Comparison of ENCODE assay signal across 29 cellular contexts in the genomic region with DNA sequence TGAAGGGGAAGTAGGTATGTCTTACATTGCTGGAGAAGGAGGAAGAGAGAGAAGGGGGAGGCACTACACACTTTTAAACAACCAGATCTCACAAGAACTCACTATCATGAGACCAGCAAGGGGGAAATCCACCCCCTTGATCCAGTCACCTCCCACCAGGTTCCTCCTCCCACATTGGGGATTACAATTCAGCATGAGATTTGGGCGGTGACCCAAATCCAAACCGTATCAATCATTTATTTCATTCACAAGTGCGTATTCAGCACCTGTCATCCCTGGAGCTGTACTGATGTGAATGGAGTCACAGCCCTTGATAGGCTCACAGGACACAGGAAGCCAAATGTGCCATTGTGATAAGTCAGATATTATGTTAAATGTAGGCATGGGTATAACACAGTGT.
"Had no signal": no experiment of that assay in that cellular context is flagged by ENCODE, and none has a peak within 500 bp of the region (broad histone marks: within the 10 kb centered on the region; RNA-seq: fewer than 3 reads in every experiment).

No MANE protein-coding gene starts in this region.

- H3K27me3 ChIP-seq: gastrocnemius medialis, hepatocyte, ovary, right atrium auricular region, thyroid gland had no signal

- H3K9me3 ChIP-seq: gastrocnemius medialis, ovary, right atrium auricular region, thyroid gland had no signal

- DNase-seq: cerebellar nuclear complex; dorsolateral prefrontal cortex; effector CD4-positive, alpha-beta T cell; foreskin fibroblast; gastrocnemius medialis; head of caudate nucleus; left colon; left ventricle myocardium superior; lower lobe of right lung; naive thymus-derived CD8-positive, alpha-beta T cell; nephron progenitor cell; occipital lobe; ovary; posterior cingulate gyrus; stimulated activated CD4-positive, alpha-beta T cell treated with anti-CD3 and anti-CD28 coated beads, Interleukin-12 subunit alpha, Interleukin-12 subunit beta, amount 100 ng/mL, for 4 hours; stimulated activated CD4-positive, alpha-beta T cell treated with anti-CD3 and anti-CD28 coated beads, Interleukin-2, amount 100 ng/mL, for 24 hours; stimulated activated CD4-positive, alpha-beta T cell treated with anti-CD3 and anti-CD28 coated beads, Interleukin-4, amount 100 ng/mL, for 24 hours; stimulated activated naive CD4-positive, alpha-beta T cell treated with Interleukin-2 at 50 U/mL for 16 hours; stomach; thyroid gland had no signal

- H3K4me3 Mint-ChIP-seq: naive thymus-derived CD8-positive, alpha-beta T cell; nephron progenitor cell; stimulated activated effector memory CD8-positive, alpha-beta T cell treated with anti-CD3 and anti-CD28 coated beads, Interleukin-12 subunit alpha, Interleukin-12 subunit beta, amount 100 ng/mL, for 72 hours; type B pancreatic cell had no signal

- H3K4me1 Mint-ChIP-seq: naive thymus-derived CD8-positive, alpha-beta T cell; stimulated activated effector memory CD8-positive, alpha-beta T cell treated with anti-CD3 and anti-CD28 coated beads, Interleukin-12 subunit alpha, Interleukin-12 subunit beta, amount 100 ng/mL, for 72 hours had no signal

- H3K27ac Mint-ChIP-seq: naive thymus-derived CD8-positive, alpha-beta T cell; nephron progenitor cell; stimulated activated effector memory CD8-positive, alpha-beta T cell treated with anti-CD3 and anti-CD28 coated beads, Interleukin-12 subunit alpha, Interleukin-12 subunit beta, amount 100 ng/mL, for 72 hours; type B pancreatic cell had no signal

- H3K36me3 ChIP-seq: gastrocnemius medialis, lower lobe of right lung, ovary, right atrium auricular region, stomach, thyroid gland had no signal

- H3K4me3 ChIP-seq: dorsolateral prefrontal cortex, gastrocnemius medialis, hepatocyte, lower lobe of right lung, ovary, right atrium auricular region, smooth muscle cell, stomach, thyroid gland had no signal

- ATAC-seq: esophagus mucosa; gastrocnemius medialis; left colon; left ventricle myocardium superior; lower lobe of right lung; naive thymus-derived CD8-positive, alpha-beta T cell; sciatic nerve; stimulated activated effector memory CD8-positive, alpha-beta T cell treated with anti-CD3 and anti-CD28 coated beads, Interleukin-12 subunit alpha, Interleukin-12 subunit beta, amount 100 ng/mL, for 72 hours had no signal

- H3K4me1 ChIP-seq: gastrocnemius medialis, lower lobe of right lung, right atrium auricular region, stomach, thyroid gland had no signal

- H3K27ac ChIP-seq: dorsolateral prefrontal cortex, gastrocnemius medialis, hepatocyte, lower lobe of right lung, ovary, right atrium auricular region, stomach, thyroid gland had no signal

- FAIRE-seq: colon, islet of Langerhans had no signal

- H3K9me3 Mint-ChIP-seq: type B pancreatic cell had no signal

- H3K36me3 Mint-ChIP-seq: stimulated activated effector memory CD8-positive, alpha-beta T cell treated with anti-CD3 and anti-CD28 coated beads, Interleukin-12 subunit alpha, Interleukin-12 subunit beta, amount 100 ng/mL, for 72 hours; type B pancreatic cell had no signal
